In genomic region chr4:182895791-182896292, GRCh38 we compare ENCODE assay signal across 1 cellular context.
A peak's percentile ranks its signal among the peaks of the same experiment; 100 is the strongest.
TF ChIP-seq lines count a peak whose summit lies in the region.

No MANE protein-coding gene starts in this region.

TF ChIP-seq in liver, 16 proteins besides CTCF, POLR2A, EP300 and RAD21 (continued from another document):
- peak; percentile 63 for TF ChIP-seq ZBTB33 (IDR thresholded peaks at IDR 0.05)
- no peak for TF ChIP-seq EGR1 (IDR thresholded peaks at IDR 0.05; ENCODE audit: low read depth in 2 of 2)
- TF ChIP-seq TAF1 (conservative IDR thresholded peaks at IDR 0.05), result no peak
- TF ChIP-seq MAX (IDR thresholded peaks at IDR 0.05), result peak; percentile 68
- TF ChIP-seq JUND (IDR thresholded peaks at IDR 0.05), result peak in 1 of 2 donors; percentile 20
- peak; percentile 49 to 74 for TF ChIP-seq GABPA (IDR thresholded peaks at IDR 0.05 in 1 of 2, conservative IDR thresholded peaks at IDR 0.05 in 1 of 2)
- no peak for TF ChIP-seq ATF3 (IDR thresholded peaks at IDR 0.05)
- no peak for TF ChIP-seq NR2F2 (IDR thresholded peaks at IDR 0.05)
